1 cellular context compared by ENCODE assay signal in the genomic region with DNA sequence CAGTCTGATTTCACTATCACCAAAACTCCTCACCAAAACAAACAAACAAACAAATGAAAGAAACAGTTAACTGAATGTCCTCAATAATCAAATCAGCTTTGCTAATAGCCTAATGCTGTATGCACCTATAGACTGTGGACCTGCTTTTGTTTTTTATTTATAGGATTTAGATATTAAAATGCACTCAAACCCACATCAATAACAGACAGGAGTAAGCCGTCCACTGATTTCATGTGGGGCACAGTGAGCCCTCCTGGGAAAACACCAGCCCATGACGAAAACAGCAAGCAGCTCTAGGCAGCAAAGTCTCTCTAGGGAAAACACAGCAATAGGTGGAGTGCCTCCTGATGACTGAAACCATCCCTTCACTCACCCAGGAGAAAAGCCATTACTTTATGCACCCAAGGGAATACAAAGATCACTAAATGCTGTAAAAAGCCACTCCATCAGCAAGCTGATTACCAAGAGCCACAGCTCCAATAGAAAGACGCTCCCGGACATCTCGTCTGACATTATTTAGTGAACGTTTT.
TF ChIP-seq lines count a peak whose summit lies in the region.

No MANE protein-coding gene starts in this region.

TF ChIP-seq in HEK293, 187 proteins besides CTCF, POLR2A, EP300 and RAD21 (continued from another document):
- TF ChIP-seq HOXA7 (CRISPR knock-in tag; IDR thresholded peaks at IDR 0.05; ENCODE audit: borderline replicate concordance): no peak
- no peak for TF ChIP-seq GFI1B (tag by site-specific recombination; IDR thresholded peaks at IDR 0.05)
- no peak for TF ChIP-seq TCF7L2 (IDR thresholded peaks at IDR 0.05; ENCODE audit: borderline replicate concordance, low read depth, low read length)
- no peak for TF ChIP-seq TRIM28 (IDR thresholded peaks at IDR 0.05; ENCODE audit: borderline replicate concordance, low read length)
- TF ChIP-seq, protein P1, sequence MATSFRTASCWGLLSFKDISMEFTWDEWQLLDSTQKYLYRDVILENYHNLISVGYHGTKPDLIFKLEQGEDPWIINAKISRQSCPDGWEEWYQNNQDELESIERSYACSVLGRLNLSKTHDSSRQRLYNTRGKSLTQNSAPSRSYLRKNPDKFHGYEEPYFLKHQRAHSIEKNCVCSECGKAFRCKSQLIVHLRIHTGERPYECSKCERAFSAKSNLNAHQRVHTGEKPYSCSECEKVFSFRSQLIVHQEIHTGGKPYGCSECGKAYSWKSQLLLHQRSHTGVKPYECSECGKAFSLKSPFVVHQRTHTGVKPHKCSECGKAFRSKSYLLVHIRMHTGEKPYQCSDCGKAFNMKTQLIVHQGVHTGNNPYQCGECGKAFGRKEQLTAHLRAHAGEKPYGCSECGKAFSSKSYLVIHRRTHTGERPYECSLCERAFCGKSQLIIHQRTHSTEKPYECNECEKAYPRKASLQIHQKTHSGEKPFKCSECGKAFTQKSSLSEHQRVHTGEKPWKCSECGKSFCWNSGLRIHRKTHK (tag by site-specific recombination; IDR thresholded peaks at IDR 0.05): no peak
- no peak for TF ChIP-seq ZNF792 (tag by site-specific recombination; IDR thresholded peaks at IDR 0.05)
- TF ChIP-seq ZBTB48 (tag by site-specific recombination; IDR thresholded peaks at IDR 0.05): no peak
- TF ChIP-seq ZNF777 (tag by site-specific recombination; IDR thresholded peaks at IDR 0.05; ENCODE audit: borderline replicate concordance): no peak
- TF ChIP-seq ZNF391 (tag by site-specific recombination; IDR thresholded peaks at IDR 0.05; ENCODE audit: borderline replicate concordance, low read depth): no peak
- TF ChIP-seq ZNF404 (tag by site-specific recombination; IDR thresholded peaks at IDR 0.05): no peak
- no peak for TF ChIP-seq ZNF248 (tag by site-specific recombination; IDR thresholded peaks at IDR 0.05)
- TF ChIP-seq EGR2 (tag by site-specific recombination; IDR thresholded peaks at IDR 0.05; ENCODE audit: low read depth): no peak
- no peak for TF ChIP-seq ZBTB7A (tag by site-specific recombination; IDR thresholded peaks at IDR 0.05; ENCODE audit: low read depth)
- TF ChIP-seq ZFHX2 (tag by site-specific recombination; conservative IDR thresholded peaks at IDR 0.05): no peak
- TF ChIP-seq ZNF645 (tag by site-specific recombination; IDR thresholded peaks at IDR 0.05): no peak
